In genomic region chr11:36817336-36817965, GRCh38 we compare ENCODE assay signal across 18 cellular contexts.
DNase-seq lines count a peak whose midpoint lies in the region; ATAC-seq and TF ChIP-seq lines count a peak whose summit lies in the region.
"Had no signal": no experiment of that assay in that cellular context is flagged by ENCODE, and none has a peak within 500 bp of the region (broad histone marks: within the 10 kb centered on the region; RNA-seq: fewer than 3 reads in every experiment).

No MANE protein-coding gene starts in this region.

- H3K4me3 ChIP-seq in mesendoderm (ENCODE audit: low read length), result no peak overlapping the region
- H3K4me3 ChIP-seq: gastrocnemius medialis, lower lobe of right lung, right atrium auricular region had no signal

- H3K56ac ChIP-seq in mesendoderm (ENCODE audit: low read length), result no peak overlapping the region

- H3K4me1 ChIP-seq in mesendoderm (ENCODE audit: control insufficient read depth, low read depth, low read length), result no peaks in the 10 kb centered on the region
- H3K4me1 ChIP-seq: gastrocnemius medialis, lower lobe of right lung, right atrium auricular region had no signal

- no peaks in the 10 kb centered on the region for H3K36me3 ChIP-seq in mesendoderm (ENCODE audit: control insufficient read depth, insufficient read depth, low read length)
- H3K36me3 ChIP-seq: gastrocnemius medialis, lower lobe of right lung, right atrium auricular region had no signal

- no peaks in the 10 kb centered on the region for H3K79me1 ChIP-seq in mesendoderm (ENCODE audit: low read length)

- DNase-seq in EL (peak; percentile 6), HT1080 (ENCODE audit: low read depth) (peak; percentile 64), mesendoderm (peak; percentile 48), NCI-H446 (lab: John Stamatoyannopoulos, UW) (no peak), GM10248 (ENCODE audit: extremely low spot score) (no peak)
- DNase-seq: activated naive CD8-positive, alpha-beta T cell treated with anti-CD3 and anti-CD28 coated beads, Interleukin-2, amount 50 U/mL, for 24 hours; activated T-cell treated with anti-CD3 and anti-CD28 coated beads, Interleukin-2, amount 50 U/mL, for 24 hours; effector memory CD8-positive, alpha-beta T cell; gastrocnemius medialis; lower lobe of right lung; NCI-H2029; NCI-H748 treated with DMSO at 0.1 percent for 48 hours; nephron progenitor cell; SHP77 treated with DMSO at 0.1 percent for 48 hours; T-helper 9 cell had no signal

- H4K5ac ChIP-seq in mesendoderm (ENCODE audit: low read length), result no peak overlapping the region

- H2AK5ac ChIP-seq in mesendoderm (ENCODE audit: low read length), result no peak overlapping the region

- H2BK15ac ChIP-seq in mesendoderm (replicated peaks; ENCODE audit: low read depth), result no peak overlapping the region

- H3K4me1 Mint-ChIP-seq in activated T-helper 17 cell treated with anti-CD3 and anti-CD28 coated beads, Interleukin-2, amount 50 U/mL, for 72 hours, result no peaks in the 10 kb centered on the region
- H3K4me1 Mint-ChIP-seq: activated naive CD8-positive, alpha-beta T cell treated with anti-CD3 and anti-CD28 coated beads, Interleukin-2, amount 50 U/mL, for 24 hours; nephron progenitor cell had no signal

- H3K9ac ChIP-seq in mesendoderm (ENCODE audit: low read length), result no peak overlapping the region

- POLR2A ChIA-PET in GM10248 (lab: Yijun Ruan, JAX), result no interaction called here

- no peaks in the 10 kb centered on the region for H3K27me3 ChIP-seq in mesendoderm (ENCODE audit: insufficient read depth, low read length, poor library complexity)
- H3K27me3 ChIP-seq: gastrocnemius medialis, right atrium auricular region had no signal

- peak; percentile 12 for ATAC-seq in activated T-helper 17 cell treated with anti-CD3 and anti-CD28 coated beads, Interleukin-2, amount 50 U/mL, for 72 hours (replicated peaks)
- ATAC-seq in GM18505 (IDR thresholded peaks at IDR 0.05; ENCODE audit: unreplicated experiment), result no peak
- ATAC-seq: activated naive CD8-positive, alpha-beta T cell treated with anti-CD3 and anti-CD28 coated beads, Interleukin-2, amount 50 U/mL, for 24 hours; effector memory CD8-positive, alpha-beta T cell; gastrocnemius medialis; lower lobe of right lung had no signal

- H3K79me2 ChIP-seq in mesendoderm (ENCODE audit: control insufficient read depth, insufficient read depth, low read length), result no peaks in the 10 kb centered on the region

- TF ChIP-seq CTCF in GM10248 (IDR thresholded peaks at IDR 0.05; ENCODE audit: control extremely low read depth, extremely low read depth, low read depth, missing control alignments), result no peak

- H3K18ac ChIP-seq in mesendoderm (ENCODE audit: low read length), result no peak overlapping the region

- no peak overlapping the region for H3K23ac ChIP-seq in mesendoderm (ENCODE audit: low read length)

- no peaks in the 10 kb centered on the region for H3K36me3 Mint-ChIP-seq in activated T-helper 17 cell treated with anti-CD3 and anti-CD28 coated beads, Interleukin-2, amount 50 U/mL, for 72 hours (ENCODE audit: low read depth)

- no peak overlapping the region for H3K4ac ChIP-seq in mesendoderm (ENCODE audit: low read depth, low read length)

- H3K27me3 Mint-ChIP-seq in activated T-helper 17 cell treated with anti-CD3 and anti-CD28 coated beads, Interleukin-2, amount 50 U/mL, for 72 hours, result peaks cover 6% of the 10 kb centered on the region
- H3K27me3 Mint-ChIP-seq: activated T-cell treated with anti-CD3 and anti-CD28 coated beads, Interleukin-2, amount 50 U/mL, for 24 hours had no signal

- TF ChIP-seq POLR2A in GM18505 (IDR thresholded peaks at IDR 0.05; ENCODE audit: borderline replicate concordance, extremely low read depth, insufficient read depth, insufficient read length), result no peak

- WGBS in mesendoderm (ENCODE audit: extremely low coverage, insufficient coverage, low lambda C conversion rate), result no CpG with 5 or more reads among the region's 6 CpGs

- H3K4me2 ChIP-seq in mesendoderm (ENCODE audit: low read length), result no peak overlapping the region

- no peak overlapping the region for H4K8ac ChIP-seq in mesendoderm (ENCODE audit: low read depth, low read length)

- no peak overlapping the region for H3K27ac ChIP-seq in mesendoderm (ENCODE audit: low read depth, low read length)
- H3K27ac ChIP-seq: gastrocnemius medialis, lower lobe of right lung, right atrium auricular region had no signal

- no peak overlapping the region for H3K27ac Mint-ChIP-seq in activated T-helper 17 cell treated with anti-CD3 and anti-CD28 coated beads, Interleukin-2, amount 50 U/mL, for 72 hours
- H3K27ac Mint-ChIP-seq: activated naive CD8-positive, alpha-beta T cell treated with anti-CD3 and anti-CD28 coated beads, Interleukin-2, amount 50 U/mL, for 24 hours; activated T-cell treated with anti-CD3 and anti-CD28 coated beads, Interleukin-2, amount 50 U/mL, for 24 hours; effector memory CD8-positive, alpha-beta T cell; nephron progenitor cell had no signal

- no peak overlapping the region for H3K4me3 Mint-ChIP-seq in activated T-helper 17 cell treated with anti-CD3 and anti-CD28 coated beads, Interleukin-2, amount 50 U/mL, for 72 hours
- H3K4me3 Mint-ChIP-seq: activated naive CD8-positive, alpha-beta T cell treated with anti-CD3 and anti-CD28 coated beads, Interleukin-2, amount 50 U/mL, for 24 hours; activated T-cell treated with anti-CD3 and anti-CD28 coated beads, Interleukin-2, amount 50 U/mL, for 24 hours; effector memory CD8-positive, alpha-beta T cell; nephron progenitor cell had no signal

- H2BK120ac ChIP-seq in mesendoderm (ENCODE audit: low read depth, low read length), result no peak overlapping the region

- H2BK5ac ChIP-seq in mesendoderm (ENCODE audit: low read length), result no peak overlapping the region

- CTCF ChIA-PET in GM10248 (lab: Yijun Ruan, JAX), result interaction anchor here (1.1 to 1.5 kb wide), 4 partner anchors 9 to 28 kb away, joined by 3 to 4 read pairs (median 4); no protein-coding TSS in a partner anchor

- peaks cover 3% of the 10 kb centered on the region for H3K9me3 Mint-ChIP-seq in activated T-helper 17 cell treated with anti-CD3 and anti-CD28 coated beads, Interleukin-2, amount 50 U/mL, for 72 hours
- H3K9me3 Mint-ChIP-seq: activated T-cell treated with anti-CD3 and anti-CD28 coated beads, Interleukin-2, amount 50 U/mL, for 24 hours; nephron progenitor cell had no signal

Comparison
In these comparisons a context has a peak if more than half of its experiments do, and no peak if none do; other contexts are left out.
1. DNase-seq: peak in EL (single experiment), HT1080 (single experiment) and mesendoderm (single experiment); none in NCI-H446 (0 of 2) and GM10248 (single experiment).